ENCODE assay signal across 1 cellular context in the genomic region with DNA sequence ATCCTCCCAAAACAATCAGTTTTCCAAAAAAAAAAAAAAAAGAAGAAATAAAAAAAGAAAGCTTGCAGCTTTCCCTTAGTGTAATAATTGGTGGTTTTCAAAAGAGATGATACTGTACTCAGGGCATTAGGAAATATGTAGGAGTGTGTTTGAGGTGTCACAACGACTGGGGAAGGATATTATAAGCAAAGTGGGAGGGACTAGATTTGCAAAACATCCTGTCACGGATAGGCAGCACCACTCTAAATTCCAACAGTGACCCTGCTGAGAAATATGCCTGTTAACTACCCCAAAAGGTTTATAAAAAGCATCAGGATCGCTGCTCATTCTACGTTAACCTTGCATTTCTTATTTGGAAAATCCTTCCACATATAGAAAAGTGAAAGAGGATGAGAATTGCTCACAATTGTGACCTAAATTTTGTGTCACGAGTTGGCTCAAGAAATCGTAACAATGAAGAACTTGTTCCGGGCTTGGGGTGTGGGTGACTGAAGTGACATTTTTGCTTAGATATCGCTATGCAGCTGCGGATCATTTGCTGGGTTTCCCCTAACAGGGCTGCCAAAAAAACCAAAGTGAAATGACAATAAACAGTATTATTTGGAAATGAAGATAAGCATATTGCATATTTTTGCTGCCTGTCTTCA.
TF ChIP-seq lines count a peak whose summit lies in the region.

No MANE protein-coding gene starts in this region.

TF ChIP-seq in WTC11, 78 proteins besides CTCF, POLR2A, EP300 and RAD21 (continued from another document):
- TF ChIP-seq, protein P1, sequence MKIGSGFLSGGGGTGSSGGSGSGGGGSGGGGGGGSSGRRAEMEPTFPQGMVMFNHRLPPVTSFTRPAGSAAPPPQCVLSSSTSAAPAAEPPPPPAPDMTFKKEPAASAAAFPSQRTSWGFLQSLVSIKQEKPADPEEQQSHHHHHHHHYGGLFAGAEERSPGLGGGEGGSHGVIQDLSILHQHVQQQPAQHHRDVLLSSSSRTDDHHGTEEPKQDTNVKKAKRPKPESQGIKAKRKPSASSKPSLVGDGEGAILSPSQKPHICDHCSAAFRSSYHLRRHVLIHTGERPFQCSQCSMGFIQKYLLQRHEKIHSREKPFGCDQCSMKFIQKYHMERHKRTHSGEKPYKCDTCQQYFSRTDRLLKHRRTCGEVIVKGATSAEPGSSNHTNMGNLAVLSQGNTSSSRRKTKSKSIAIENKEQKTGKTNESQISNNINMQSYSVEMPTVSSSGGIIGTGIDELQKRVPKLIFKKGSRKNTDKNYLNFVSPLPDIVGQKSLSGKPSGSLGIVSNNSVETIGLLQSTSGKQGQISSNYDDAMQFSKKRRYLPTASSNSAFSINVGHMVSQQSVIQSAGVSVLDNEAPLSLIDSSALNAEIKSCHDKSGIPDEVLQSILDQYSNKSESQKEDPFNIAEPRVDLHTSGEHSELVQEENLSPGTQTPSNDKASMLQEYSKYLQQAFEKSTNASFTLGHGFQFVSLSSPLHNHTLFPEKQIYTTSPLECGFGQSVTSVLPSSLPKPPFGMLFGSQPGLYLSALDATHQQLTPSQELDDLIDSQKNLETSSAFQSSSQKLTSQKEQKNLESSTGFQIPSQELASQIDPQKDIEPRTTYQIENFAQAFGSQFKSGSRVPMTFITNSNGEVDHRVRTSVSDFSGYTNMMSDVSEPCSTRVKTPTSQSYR (CRISPR knock-in tag; IDR thresholded peaks at IDR 0.05), result no peak
- no peak for TF ChIP-seq NR1H2 (CRISPR knock-in tag; IDR thresholded peaks at IDR 0.05)
- no peak for TF ChIP-seq ZNF416 (CRISPR knock-in tag; IDR thresholded peaks at IDR 0.05)
- TF ChIP-seq, protein P2, sequence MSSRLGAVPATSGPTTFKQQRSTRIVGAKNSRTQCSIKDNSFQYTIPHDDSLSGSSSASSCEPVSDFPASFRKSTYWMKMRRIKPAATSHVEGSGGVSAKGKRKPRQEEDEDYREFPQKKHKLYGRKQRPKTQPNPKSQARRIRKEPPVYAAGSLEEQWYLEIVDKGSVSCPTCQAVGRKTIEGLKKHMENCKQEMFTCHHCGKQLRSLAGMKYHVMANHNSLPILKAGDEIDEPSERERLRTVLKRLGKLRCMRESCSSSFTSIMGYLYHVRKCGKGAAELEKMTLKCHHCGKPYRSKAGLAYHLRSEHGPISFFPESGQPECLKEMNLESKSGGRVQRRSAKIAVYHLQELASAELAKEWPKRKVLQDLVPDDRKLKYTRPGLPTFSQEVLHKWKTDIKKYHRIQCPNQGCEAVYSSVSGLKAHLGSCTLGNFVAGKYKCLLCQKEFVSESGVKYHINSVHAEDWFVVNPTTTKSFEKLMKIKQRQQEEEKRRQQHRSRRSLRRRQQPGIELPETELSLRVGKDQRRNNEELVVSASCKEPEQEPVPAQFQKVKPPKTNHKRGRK (CRISPR knock-in tag; IDR thresholded peaks at IDR 0.05; ENCODE audit: borderline replicate concordance), result no peak
- TF ChIP-seq FOXK1 (CRISPR knock-in tag; IDR thresholded peaks at IDR 0.05), result no peak
- TF ChIP-seq, protein P3, sequence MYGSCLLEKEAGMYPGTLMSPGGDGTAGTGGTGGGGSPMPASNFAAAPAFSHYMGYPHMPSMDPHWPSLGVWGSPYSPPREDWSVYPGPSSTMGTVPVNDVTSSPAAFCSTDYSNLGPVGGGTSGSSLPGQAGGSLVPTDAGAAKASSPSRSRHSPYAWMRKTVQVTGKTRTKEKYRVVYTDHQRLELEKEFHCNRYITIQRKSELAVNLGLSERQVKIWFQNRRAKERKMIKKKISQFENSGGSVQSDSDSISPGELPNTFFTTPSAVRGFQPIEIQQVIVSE (CRISPR knock-in tag; IDR thresholded peaks at IDR 0.05; ENCODE audit: borderline replicate concordance), result no peak
- TF ChIP-seq GTF2I (CRISPR knock-in tag; conservative IDR thresholded peaks at IDR 0.05), result no peak
- no peak for TF ChIP-seq ZNF263 (CRISPR knock-in tag; IDR thresholded peaks at IDR 0.05; ENCODE audit: low read depth)
- TF ChIP-seq MYBL2 (CRISPR knock-in tag; IDR thresholded peaks at IDR 0.05), result no peak
- TF ChIP-seq, protein P4, sequence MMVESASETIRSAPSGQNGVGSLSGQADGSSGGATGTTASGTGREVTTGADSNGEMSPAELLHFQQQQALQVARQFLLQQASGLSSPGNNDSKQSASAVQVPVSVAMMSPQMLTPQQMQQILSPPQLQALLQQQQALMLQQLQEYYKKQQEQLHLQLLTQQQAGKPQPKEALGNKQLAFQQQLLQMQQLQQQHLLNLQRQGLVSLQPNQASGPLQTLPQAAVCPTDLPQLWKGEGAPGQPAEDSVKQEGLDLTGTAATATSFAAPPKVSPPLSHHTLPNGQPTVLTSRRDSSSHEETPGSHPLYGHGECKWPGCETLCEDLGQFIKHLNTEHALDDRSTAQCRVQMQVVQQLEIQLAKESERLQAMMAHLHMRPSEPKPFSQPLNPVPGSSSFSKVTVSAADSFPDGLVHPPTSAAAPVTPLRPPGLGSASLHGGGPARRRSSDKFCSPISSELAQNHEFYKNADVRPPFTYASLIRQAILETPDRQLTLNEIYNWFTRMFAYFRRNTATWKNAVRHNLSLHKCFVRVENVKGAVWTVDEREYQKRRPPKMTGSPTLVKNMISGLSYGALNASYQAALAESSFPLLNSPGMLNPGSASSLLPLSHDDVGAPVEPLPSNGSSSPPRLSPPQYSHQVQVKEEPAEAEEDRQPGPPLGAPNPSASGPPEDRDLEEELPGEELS (CRISPR knock-in tag; IDR thresholded peaks at IDR 0.05), result no peak
- TF ChIP-seq CBFB (CRISPR knock-in tag; IDR thresholded peaks at IDR 0.05; ENCODE audit: low read depth), result no peak
- TF ChIP-seq, protein P5, sequence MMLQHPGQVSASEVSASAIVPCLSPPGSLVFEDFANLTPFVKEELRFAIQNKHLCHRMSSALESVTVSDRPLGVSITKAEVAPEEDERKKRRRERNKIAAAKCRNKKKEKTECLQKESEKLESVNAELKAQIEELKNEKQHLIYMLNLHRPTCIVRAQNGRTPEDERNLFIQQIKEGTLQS (CRISPR knock-in tag; conservative IDR thresholded peaks at IDR 0.05), result no peak
- no peak for TF ChIP-seq ZNF121 (CRISPR knock-in tag; IDR thresholded peaks at IDR 0.05)
- TF ChIP-seq, protein P6, sequence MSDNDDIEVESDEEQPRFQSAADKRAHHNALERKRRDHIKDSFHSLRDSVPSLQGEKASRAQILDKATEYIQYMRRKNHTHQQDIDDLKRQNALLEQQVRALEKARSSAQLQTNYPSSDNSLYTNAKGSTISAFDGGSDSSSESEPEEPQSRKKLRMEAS (CRISPR knock-in tag; IDR thresholded peaks at IDR 0.05), result no peak
